Comparison of ENCODE assay signal across 26 cellular contexts in genomic region chr5:136135536-136135935, GRCh38. TPM values are rescaled to one million over a fixed set of nuclear protein-coding genes. Genes with fewer than 3 reads are reported as not detected.
DNase-seq lines count a peak whose midpoint lies in the region; TF ChIP-seq lines count a peak whose summit lies in the region.
"Had no signal": no experiment of that assay in that cellular context is flagged by ENCODE, and none has a peak within 500 bp of the region (broad histone marks: within the 10 kb centered on the region; RNA-seq: fewer than 3 reads in every experiment).

No MANE protein-coding gene starts in this region.

- WGBS in ovary, 3 donors = 60 to 68% (median 68%) methylated on average over 2 of the region's 2 CpGs

- H3K27ac Mint-ChIP-seq in Calu3 (ENCODE audit: unreplicated experiment) (no peak overlapping the region), neural crest cell (ENCODE audit: unreplicated experiment) (no peak overlapping the region)
- H3K27ac Mint-ChIP-seq: activated B cell treated with CpG ODN at 0.5 μM for 24 hours; activated CD8-positive, alpha-beta T cell treated with anti-CD3 and anti-CD28 coated beads for 36 hours; activated naive CD4-positive, alpha-beta T cell treated with anti-CD3 and anti-CD28 coated beads, Interleukin-2, amount 50 U/mL, for 24 hours; activated T-cell treated with anti-CD3 and anti-CD28 coated beads, Interleukin-2, amount 50 U/mL, for 24 hours; effector memory CD8-positive, alpha-beta T cell; stimulated activated memory B cell treated with anti-CD40 and anti-IgM and Interleukin-4, amounts not matched to agents 10 μg/mL and 1 μg/mL and 100 μg/mL, for 72 hours had no signal

- intact Hi-C loops in Calu3 (cut with micrococcal nuclease; ENCODE audit: unreplicated experiment) = loop anchor here (5.0 kb wide), 1 partner anchor 123 kb away; no protein-coding TSS in a partner anchor
- intact Hi-C loops in PC-9 (cut with micrococcal nuclease; ENCODE audit: unreplicated experiment) = no loop called here
- intact Hi-C loops in ovary (cut with DNase I) = loop anchor here in 1 of 4 donors (10.0 kb wide), 1 partner anchor 51 kb away; no protein-coding TSS in a partner anchor

- POLR2A ChIA-PET in PC-9 (lab: Charles Lee; ENCODE audit: unreplicated experiment) = no interaction called here

- H4K20me1 ChIP-seq in PC-9 (ENCODE audit: insufficient read depth) = peaks cover 28% of the 10 kb centered on the region

- H3K9me3 Mint-ChIP-seq in Calu3 (ENCODE audit: low read depth, unreplicated experiment) = no peaks in the 10 kb centered on the region
- no peaks in the 10 kb centered on the region for H3K9me3 Mint-ChIP-seq in neural crest cell
- H3K9me3 Mint-ChIP-seq: activated B cell treated with CpG ODN at 0.5 μM for 24 hours; activated CD8-positive, alpha-beta T cell treated with anti-CD3 and anti-CD28 coated beads for 36 hours; activated naive CD4-positive, alpha-beta T cell treated with anti-CD3 and anti-CD28 coated beads, Interleukin-2, amount 50 U/mL, for 24 hours; activated T-cell treated with anti-CD3 and anti-CD28 coated beads, Interleukin-2, amount 50 U/mL, for 24 hours; effector memory CD8-positive, alpha-beta T cell; stimulated activated memory B cell treated with anti-CD40 and anti-IgM and Interleukin-4, amounts not matched to agents 10 μg/mL and 1 μg/mL and 100 μg/mL, for 72 hours had no signal

- H3K4me1 Mint-ChIP-seq in Calu3 (ENCODE audit: low read depth, unreplicated experiment) = peaks cover 54% of the 10 kb centered on the region
- H3K4me1 Mint-ChIP-seq in neural crest cell = peaks cover 54% of the 10 kb centered on the region

- H3K4me3 Mint-ChIP-seq in Calu3 (ENCODE audit: low read depth, unreplicated experiment) (peak overlapping the region; percentile 99), neural crest cell (peak overlapping the region; percentile 99)
- H3K4me3 Mint-ChIP-seq: activated CD8-positive, alpha-beta T cell treated with anti-CD3 and anti-CD28 coated beads for 36 hours; activated naive CD4-positive, alpha-beta T cell treated with anti-CD3 and anti-CD28 coated beads, Interleukin-2, amount 50 U/mL, for 24 hours; activated T-cell treated with anti-CD3 and anti-CD28 coated beads, Interleukin-2, amount 50 U/mL, for 24 hours; effector memory CD8-positive, alpha-beta T cell; stimulated activated memory B cell treated with anti-CD40 and anti-IgM and Interleukin-4, amounts not matched to agents 10 μg/mL and 1 μg/mL and 100 μg/mL, for 72 hours had no signal

- BruUV-seq in Calu3 (replicated peaks; lab: Mats Ljungman, UMichigan) = no TSS peak
- no TSS peak for BruUV-seq in PC-9 (replicated peaks; lab: Mats Ljungman, UMichigan)

- peaks cover 24% of the 10 kb centered on the region for H3K36me3 Mint-ChIP-seq in Calu3 (ENCODE audit: insufficient read depth, unreplicated experiment)
- no peaks in the 10 kb centered on the region for H3K36me3 Mint-ChIP-seq in neural crest cell (ENCODE audit: low read depth)
- H3K36me3 Mint-ChIP-seq: activated naive CD4-positive, alpha-beta T cell treated with anti-CD3 and anti-CD28 coated beads, Interleukin-2, amount 50 U/mL, for 24 hours had no signal

- peak overlapping the region; percentile 82 for H3K4me2 ChIP-seq in PC-9

- no peak for TF ChIP-seq EP300 in ovary (IDR thresholded peaks at IDR 0.05)

- H3K27me3 ChIP-seq in PC-9 (ENCODE audit: insufficient read depth, low read depth) (no peaks in the 10 kb centered on the region), ovary (no peaks in the 10 kb centered on the region)
- H3K27me3 ChIP-seq: foreskin keratinocyte had no signal

- H3K4me3 ChIP-seq in PC-9 = no peak overlapping the region
- no peak overlapping the region for H3K4me3 ChIP-seq in fibroblast of mammary gland (ENCODE audit: control insufficient read depth, low read depth, low read length)
- H3K4me3 ChIP-seq in ovary = no peak overlapping the region
- H3K4me3 ChIP-seq: thoracic aorta had no signal

- TF ChIP-seq CTCF in Calu3 (IDR thresholded peaks at IDR 0.05; ENCODE audit: unreplicated experiment) = no peak
- TF ChIP-seq CTCF in PC-9 (conservative IDR thresholded peaks at IDR 0.05) = no peak
- TF ChIP-seq CTCF in fibroblast of mammary gland (conservative IDR thresholded peaks at IDR 0.05; ENCODE audit: control insufficient read depth, insufficient read depth, low read depth, low read length) = no peak
- TF ChIP-seq CTCF in neural crest cell (conservative IDR thresholded peaks at IDR 0.05) = no peak
- TF ChIP-seq CTCF in ovary (IDR thresholded peaks at IDR 0.05) = no peak

- CTCF ChIA-PET in Calu3 (lab: Charles Lee) (interaction anchor here (1.0 to 1.3 kb wide), 2 partner anchors 10 to 12 kb away, joined by 3 read pairs; no protein-coding TSS in a partner anchor), PC-9 (lab: Charles Lee) (no interaction called here)

- no peak for TF ChIP-seq POLR2A in erythroblast (IDR thresholded peaks at IDR 0.05; ENCODE audit: low read length)
- TF ChIP-seq POLR2A in ovary (IDR thresholded peaks at IDR 0.05) = no peak

- H3K36me3 ChIP-seq in PC-9 (ENCODE audit: low read depth) (no peaks in the 10 kb centered on the region), ovary (no peaks in the 10 kb centered on the region)
- H3K36me3 ChIP-seq: thoracic aorta had no signal

- peaks cover 19% of the 10 kb centered on the region for H3K4me1 ChIP-seq in PC-9 (replicated peaks; ENCODE audit: insufficient read depth)
- peaks cover 15% of the 10 kb centered on the region for H3K4me1 ChIP-seq in ovary (ENCODE audit: insufficient read depth)

- H3K27me3 Mint-ChIP-seq in Calu3 (ENCODE audit: unreplicated experiment) = no peaks in the 10 kb centered on the region
- no peaks in the 10 kb centered on the region for H3K27me3 Mint-ChIP-seq in neural crest cell (ENCODE audit: low read depth)
- H3K27me3 Mint-ChIP-seq: activated B cell treated with CpG ODN at 0.5 μM for 24 hours; stimulated activated memory B cell treated with anti-CD40 and anti-IgM and Interleukin-4, amounts not matched to agents 10 μg/mL and 1 μg/mL and 100 μg/mL, for 72 hours had no signal

- no peak overlapping the region for H3K27ac ChIP-seq in PC-9
- no peak overlapping the region for H3K27ac ChIP-seq in ovary
- H3K27ac ChIP-seq: parathyroid adenoma, thoracic aorta had no signal

- H3K9me3 ChIP-seq in PC-9 (ENCODE audit: insufficient read depth, low read depth) = no peaks in the 10 kb centered on the region
- no peaks in the 10 kb centered on the region for H3K9me3 ChIP-seq in ovary
- H3K9me3 ChIP-seq: thoracic aorta had no signal

- H3K9me2 ChIP-seq in PC-9 (ENCODE audit: insufficient read depth) = no peaks in the 10 kb centered on the region

- peaks cover 8% of the 10 kb centered on the region; the same call in 1 of the 2 replicates for H3F3A ChIP-seq in PC-9 (ENCODE audit: insufficient read depth, low read depth)

- DNase-seq in Calu3 = no peak
- DNase-seq in PC-9 = no peak
- DNase-seq in fibroblast of mammary gland (ENCODE audit: low read depth) = peak; percentile 74
- DNase-seq in neural crest cell (ENCODE audit: low read depth, low spot score) = no peak
- no peak for DNase-seq in erythroblast (lab: John Stamatoyannopoulos, UW)
- no peak for DNase-seq in NCI-H2171 treated with DMSO at 0.1 percent for 48 hours (lab: John Stamatoyannopoulos, UW)
- DNase-seq in ovary = no peak
- no peak for DNase-seq in activated naive CD4-positive, alpha-beta T cell treated with anti-CD3 and anti-CD28 coated beads, Interleukin-2, amount 50 U/mL, for 16 hours
- DNase-seq: activated B cell treated with CpG ODN at 0.5 μM for 24 hours; activated CD8-positive, alpha-beta T cell treated with anti-CD3 and anti-CD28 coated beads for 36 hours; activated T-cell treated with anti-CD3 and anti-CD28 coated beads, Interleukin-2, amount 50 U/mL, for 24 hours; effector memory CD8-positive, alpha-beta T cell; foreskin keratinocyte; GF-D8; hippocampal formation; NCI-H1694 treated with DMSO at 0.1 percent for 48 hours; NCI-H226; stimulated activated CD4-positive, alpha-beta T cell treated with anti-CD3 and anti-CD28 coated beads, Interleukin-1b, Interleukin-23, amount 100 ng/mL, for 48 hours; T-helper 9 cell had no signal

- peaks cover 78% of the 10 kb centered on the region for H3K79me2 ChIP-seq in PC-9 (ENCODE audit: low read depth)

- H2AFZ ChIP-seq in PC-9 = no peak overlapping the region
- H2AFZ ChIP-seq: parathyroid adenoma had no signal

RNA-seq across cellular contexts. Expression of gene SMAD5, which starts 2.9 kb away (rescaled TPM):
- total RNA-seq in Calu3 (2022) = 93.1 and 94.2 TPM in 2 replicates
- 50.6 and 58.2 TPM in 2 replicates for total RNA-seq in PC-9 (2021)
- 82.6 TPM in 2 replicates for total RNA-seq in neural crest cell
- total RNA-seq in ovary = 100 to 1,000 TPM in 5 of 7 donors, 10 to 100 TPM in 2; 41.8 to 130 (median 112) TPM
- 10 to 100 TPM; 20.3 to 33.7 TPM for polyA plus RNA-seq in ovary

RNA-seq across cellular contexts. Expression of gene SMIM32, which starts 57.4 kb away (rescaled TPM):
- total RNA-seq in Calu3 (2022) = 0.37 and 0.42 TPM in 2 replicates
- not detected in 2 replicates for total RNA-seq in PC-9 (2021)
- 0.18 TPM in 1 of 2 replicates, not detected in the other for total RNA-seq in neural crest cell
- total RNA-seq in ovary = under 1 TPM in 1 of 7 donors, not detected in 6; 0.13 TPM
- polyA plus RNA-seq in ovary = not detected
- total RNA-seq: activated B cell treated with CpG ODN at 0.5 μM for 24 hours; activated CD8-positive, alpha-beta T cell treated with anti-CD3 and anti-CD28 coated beads for 36 hours; chondrocyte; foreskin keratinocyte; lower leg skin; RPMI7951; thoracic aorta had no signal
- polyA plus RNA-seq: foreskin keratinocyte had no signal
